ENCODE assay signal across 8 cellular contexts in genomic region chr11:67353317-67354313, GRCh38. TPM values are rescaled to one million over a fixed set of nuclear protein-coding genes. Genes with fewer than 3 reads are reported as not detected.
DNase-seq lines count a peak whose midpoint lies in the region; ATAC-seq and TF ChIP-seq lines count a peak whose summit lies in the region.

TSS of gene POLD4 (minus strand) at chr11:67353546. CDS start at chr11:67353399, 147 bp downstream.

- H3K27me3 ChIP-seq in osteoblast (ENCODE audit: insufficient read depth, low read length) (no peaks in the 10 kb centered on the region), testis (no peaks in the 10 kb centered on the region)

- no peak for TF ChIP-seq CTCF in osteoblast (IDR thresholded peaks at IDR 0.05; ENCODE audit: extremely low read depth, low read depth, low read length)
- no peak for TF ChIP-seq CTCF in testis (IDR thresholded peaks at IDR 0.05)

- no peaks in the 10 kb centered on the region for H3K9me3 ChIP-seq in osteoblast (ENCODE audit: low read depth, low read length)
- H3K9me3 ChIP-seq in testis, result no peaks in the 10 kb centered on the region

- peaks cover 76% of the 10 kb centered on the region for H3K4me1 ChIP-seq in osteoblast (ENCODE audit: insufficient read depth, low read length)
- peaks cover 43% of the 10 kb centered on the region for H3K4me1 ChIP-seq in testis

- peak within 1 kb of the TSS; percentile 68 for H2AFZ ChIP-seq in osteoblast (ENCODE audit: low read length)

- H3K36me3 ChIP-seq in osteoblast (ENCODE audit: insufficient read depth, low read length), result peaks cover 4% of the 10 kb centered on the region
- no peaks in the 10 kb centered on the region for H3K36me3 ChIP-seq in testis (ENCODE audit: low read depth, missing control alignments)

- H3K27ac ChIP-seq in osteoblast (ENCODE audit: low read depth, low read length) (peak within 1 kb of the TSS; percentile 90), testis (peak within 1 kb of the TSS; percentile 95 to 97)

- H4K20me1 ChIP-seq in osteoblast (ENCODE audit: insufficient read depth, low read length), result no peaks in the 10 kb centered on the region

- 1 to 2% methylated on average over 31 to 41 of the region's 42 CpGs for WGBS in testis, 2 donors

- H3K9me3 Mint-ChIP-seq in activated naive CD4-positive, alpha-beta T cell treated with anti-CD3 and anti-CD28 coated beads, Interleukin-2, amount 50 U/mL, for 72 hours, result no peaks in the 10 kb centered on the region

- ATAC-seq in HG02642 (IDR thresholded peaks at IDR 0.05; ENCODE audit: poor library complexity, unreplicated experiment), result peak; percentile 82
- peak; percentile 89 to 94 for ATAC-seq in activated naive CD4-positive, alpha-beta T cell treated with anti-CD3 and anti-CD28 coated beads, Interleukin-2, amount 50 U/mL, for 72 hours

- DNase-seq in NCI-H1105 (lab: John Stamatoyannopoulos, UW) (peak; percentile 90), SKM-1 (lab: John Stamatoyannopoulos, UW; ENCODE audit: unreplicated experiment) (peak; percentile 100), glomerular visceral epithelial cell (ENCODE audit: extremely low spot score) (peak; percentile 95), osteoblast (ENCODE audit: insufficient read length, low spot score, missing footprints) (peak; percentile 98), testis (peak; percentile 99)
- peak; percentile 97 to 98 for DNase-seq in activated naive CD4-positive, alpha-beta T cell treated with anti-CD3 and anti-CD28 coated beads, Interleukin-2, amount 50 U/mL, for 72 hours (ENCODE audit: low spot score in 2 of 2)

- intact Hi-C loops in testis (cut with DNase I; ENCODE audit: low total_unique reads), result loop anchor here (5.0 kb wide), 1 partner anchor 34 kb away; no protein-coding TSS in a partner anchor

- H3K36me3 Mint-ChIP-seq in activated naive CD4-positive, alpha-beta T cell treated with anti-CD3 and anti-CD28 coated beads, Interleukin-2, amount 50 U/mL, for 72 hours, result no peaks in the 10 kb centered on the region

- TF ChIP-seq POLR2A in GM10847 (IDR thresholded peaks at IDR 0.05; ENCODE audit: extremely low read depth, insufficient read length), result peak; percentile 88
- TF ChIP-seq POLR2A in testis (IDR thresholded peaks at IDR 0.05), result peak; percentile 52

- H3K27ac Mint-ChIP-seq in activated naive CD4-positive, alpha-beta T cell treated with anti-CD3 and anti-CD28 coated beads, Interleukin-2, amount 50 U/mL, for 72 hours, result peak within 1 kb of the TSS; percentile 90 to 94

- H3K4me2 ChIP-seq in osteoblast (ENCODE audit: insufficient read depth, low read length), result peak within 1 kb of the TSS; percentile 91

- H3K4me3 ChIP-seq in osteoblast (ENCODE audit: insufficient read depth, low read length), result peak within 1 kb of the TSS; percentile 76
- H3K4me3 ChIP-seq in testis, result peak within 1 kb of the TSS; percentile 72 to 78

- H3K79me2 ChIP-seq in osteoblast (ENCODE audit: insufficient read depth, low read length), result peaks cover 18% of the 10 kb centered on the region

RNA-seq across cellular contexts. Expression of gene POLD4, which starts in this region (rescaled TPM):
- total RNA-seq in activated naive CD4-positive, alpha-beta T cell treated with anti-CD3 and anti-CD28 coated beads, Interleukin-2, amount 50 U/mL, for 72 hours, result 10 to 100 TPM; 49.9 to 57.2 TPM
- 43.3 and 59.4 TPM in 2 replicates for total RNA-seq in osteoblast
- 10 to 100 TPM; 53.8 to 59.1 TPM for total RNA-seq in testis
- 54.6 TPM for polyA plus RNA-seq in testis (ENCODE audit: insufficient read depth, low read depth, low replicate concordance)

Comparison
In these comparisons a context has a peak if more than half of its experiments do, and no peak if none do; other contexts are left out.
1. Peak in every context shown above with its lines: DNase-seq, ATAC-seq, H3K4me3 ChIP-seq and H3K27ac ChIP-seq.